ENCODE assay signal across 17 cellular contexts in genomic region chr10:70512149-70512611, GRCh38. TPM values are rescaled to one million over a fixed set of nuclear protein-coding genes. Genes with fewer than 3 reads are reported as not detected.
A peak's percentile ranks its signal among the peaks of the same experiment; 100 is the strongest.
DNase-seq lines count a peak whose midpoint lies in the region; ATAC-seq, FAIRE-seq and TF ChIP-seq lines count a peak whose summit lies in the region.
"Had no signal": no experiment of that assay in that cellular context is flagged by ENCODE, and none has a peak within 500 bp of the region (broad histone marks: within the 10 kb centered on the region; RNA-seq: fewer than 3 reads in every experiment).

No MANE protein-coding gene starts in this region.

- no peak for FAIRE-seq in astrocyte (lab: Jason Lieb, UNC)
- FAIRE-seq: A204.1, endothelial cell of umbilical vein had no signal

- no peaks in the 10 kb centered on the region; the same call in 1 of the 2 replicates for H3K27me3 ChIP-seq in SK-N-SH (ENCODE audit: insufficient read depth)
- H3K27me3 ChIP-seq in astrocyte (ENCODE audit: insufficient read depth, low read length), result no peaks in the 10 kb centered on the region
- no peaks in the 10 kb centered on the region for H3K27me3 ChIP-seq in upper lobe of left lung

- TF ChIP-seq CTCF in SK-N-SH (IDR thresholded peaks at IDR 0.05) (no peak), astrocyte (IDR thresholded peaks at IDR 0.05; ENCODE audit: insufficient read depth, low read depth, low read length) (no peak), upper lobe of left lung (IDR thresholded peaks at IDR 0.05) (no peak)

- no peak overlapping the region for H2AFZ ChIP-seq in SK-N-SH (ENCODE audit: low read depth)
- no peak overlapping the region for H2AFZ ChIP-seq in astrocyte (ENCODE audit: low read depth, low read length)

- DNase-seq in SK-N-SH (peak; percentile 75), astrocyte (ENCODE audit: low read depth) (peak; percentile 16), left ventricle myocardium superior (peak; percentile 48), upper lobe of left lung (no peak), activated gamma-delta T cell (lab: John Stamatoyannopoulos, UW) (no peak)
- DNase-seq: activated CD8-positive, alpha-beta T cell treated with anti-CD3 and anti-CD28 coated beads for 36 hours; activated gamma-delta T cell treated with Interleukin-2 at 50 U/mL for 16 hours; Caco-2; NCI-H1092 treated with DMSO at 0.1 percent for 48 hours had no signal

- H3K27me3 Mint-ChIP-seq in astrocyte (ENCODE audit: low read depth, unreplicated experiment), result peaks cover 15% of the 10 kb centered on the region
- H3K27me3 Mint-ChIP-seq: activated CD8-positive, alpha-beta T cell treated with anti-CD3 and anti-CD28 coated beads for 36 hours had no signal

- H3K9ac ChIP-seq in SK-N-SH (no peak overlapping the region), astrocyte (ENCODE audit: low read length) (no peak overlapping the region)

- peak; percentile 2; the same call in 1 of the 2 replicates for TF ChIP-seq RAD21 in SK-N-SH (IDR thresholded peaks at IDR 0.05; ENCODE audit: low read length)

- H3K27ac ChIP-seq in SK-N-SH (ENCODE audit: low read depth in 2 of 2, low read length in 1 of 2) (peak overlapping the region in 1 of 2 experiments; percentile 76; a peak in 2 of 4 replicates), astrocyte (ENCODE audit: low read depth, low read length) (no peak overlapping the region), upper lobe of left lung (peak overlapping the region in 3 of 4 donors; percentile 1 to 39 (median 33))
- H3K27ac ChIP-seq: RWPE1, thoracic aorta had no signal

- H3K4me3 Mint-ChIP-seq in astrocyte (ENCODE audit: unreplicated experiment), result no peak overlapping the region
- H3K4me3 Mint-ChIP-seq: activated CD8-positive, alpha-beta T cell treated with anti-CD3 and anti-CD28 coated beads for 36 hours had no signal

- no peaks in the 10 kb centered on the region for H4K20me1 ChIP-seq in SK-N-SH (ENCODE audit: insufficient read depth)
- no peaks in the 10 kb centered on the region for H4K20me1 ChIP-seq in astrocyte (ENCODE audit: insufficient read depth, low read length)

- WGBS in SK-N-SH (ENCODE audit: low lambda C conversion rate), result 40% methylated on average over 4 of the region's 4 CpGs
- WGBS in upper lobe of left lung, 2 donors, result 63 to 73% methylated on average over 4 of the region's 4 CpGs

- no peaks in the 10 kb centered on the region for H3K9me2 ChIP-seq in SK-N-SH

- intact Hi-C loops in left ventricle myocardium superior (cut with micrococcal nuclease), result loop anchor here (10.0 kb wide), 1 partner anchor 47 kb away; no protein-coding TSS in a partner anchor

- TF ChIP-seq EP300 in SK-N-SH (IDR thresholded peaks at IDR 0.05; ENCODE audit: borderline replicate concordance in 1 of 2, low read depth in 1 of 2, low read length in 1 of 2), result peak in 1 of 2 experiments; percentile 61; a peak in 1 of 4 replicates
- no peak for TF ChIP-seq EP300 in upper lobe of left lung (IDR thresholded peaks at IDR 0.05)

- TF ChIP-seq POLR2A in upper lobe of left lung (IDR thresholded peaks at IDR 0.05), result no peak

- no peaks in the 10 kb centered on the region for H3F3A ChIP-seq in SK-N-SH (replicated peaks; ENCODE audit: insufficient read depth)

- no peaks in the 10 kb centered on the region for H3K36me3 Mint-ChIP-seq in astrocyte (ENCODE audit: low read depth, unreplicated experiment)

- H3K9me3 ChIP-seq in SK-N-SH, result no peaks in the 10 kb centered on the region
- H3K9me3 ChIP-seq in astrocyte (ENCODE audit: insufficient read depth, low read depth, low read length), result no peaks in the 10 kb centered on the region
- no peaks in the 10 kb centered on the region for H3K9me3 ChIP-seq in upper lobe of left lung
- H3K9me3 ChIP-seq: Caco-2, thoracic aorta had no signal

- CTCF ChIA-PET in SK-N-SH (lab: Yijun Ruan, JAX), result interaction anchor here (0.6 to 3.2 kb wide), 3 partner anchors 26 to 447 kb away, joined by 3 to 16 read pairs (median 3); no protein-coding TSS in a partner anchor

- H3K9me3 Mint-ChIP-seq in astrocyte (ENCODE audit: unreplicated experiment), result no peaks in the 10 kb centered on the region
- H3K9me3 Mint-ChIP-seq: activated CD8-positive, alpha-beta T cell treated with anti-CD3 and anti-CD28 coated beads for 36 hours had no signal

- POLR2A ChIA-PET in SK-N-SH (lab: Yijun Ruan, JAX), result interaction anchor here (0.5 to 1.2 kb wide), 6 partner anchors 11 to 50 kb away, joined by 3 read pairs; no protein-coding TSS in a partner anchor

- ATAC-seq in SK-N-SH treated with all-trans-retinoic acid at 6 μM for 48 hours (no peak), left ventricle myocardium superior (peak; percentile 36), upper lobe of left lung (ENCODE audit: low FRiP score in 2 of 2) (no peak), HG03097 (IDR thresholded peaks at IDR 0.05; ENCODE audit: low FRiP score, unreplicated experiment) (no peak), HG03442 (IDR thresholded peaks at IDR 0.05; ENCODE audit: unreplicated experiment) (no peak)
- ATAC-seq: activated CD8-positive, alpha-beta T cell treated with anti-CD3 and anti-CD28 coated beads for 36 hours had no signal

- H3K27ac Mint-ChIP-seq in astrocyte (ENCODE audit: unreplicated experiment), result no peak overlapping the region
- H3K27ac Mint-ChIP-seq: activated CD8-positive, alpha-beta T cell treated with anti-CD3 and anti-CD28 coated beads for 36 hours had no signal

- no peak overlapping the region for H3K4me2 ChIP-seq in SK-N-SH
- H3K4me2 ChIP-seq in astrocyte (ENCODE audit: low read length), result peak overlapping the region; percentile 13

- no peaks in the 10 kb centered on the region for H3K36me3 ChIP-seq in SK-N-SH (replicated peaks in 1 of 2; ENCODE audit: control insufficient read depth in 1 of 2, insufficient read depth in 2 of 2, low read length in 1 of 2)
- H3K36me3 ChIP-seq in astrocyte (ENCODE audit: insufficient read depth, low read length), result no peaks in the 10 kb centered on the region
- H3K36me3 ChIP-seq in upper lobe of left lung, result no peaks in the 10 kb centered on the region
- H3K36me3 ChIP-seq: thoracic aorta had no signal

- H3K4me1 ChIP-seq in SK-N-SH (ENCODE audit: control insufficient read depth in 1 of 2, insufficient read depth in 2 of 2, low read depth in 1 of 2, low read length in 1 of 2), result peaks cover 0 to 36% of the 10 kb centered on the region in 2 experiments; a peak in 1 of 4 replicates
- H3K4me1 ChIP-seq in astrocyte (ENCODE audit: insufficient read depth, low read length), result peaks cover 11% of the 10 kb centered on the region
- peaks cover 56 to 68% (median 60%) of the 10 kb centered on the region in 4 donors for H3K4me1 ChIP-seq in upper lobe of left lung
- H3K4me1 ChIP-seq: Caco-2 had no signal

- H3K79me2 ChIP-seq in SK-N-SH (ENCODE audit: insufficient read depth) (no peaks in the 10 kb centered on the region), astrocyte (ENCODE audit: insufficient read depth, low read length) (no peaks in the 10 kb centered on the region)

- H3K4me3 ChIP-seq in SK-N-SH (ENCODE audit: low read depth in 2 of 2, low read length in 1 of 2) (no peak overlapping the region), astrocyte (ENCODE audit: insufficient read depth, low read depth, low read length) (no peak overlapping the region), upper lobe of left lung (no peak overlapping the region)
- H3K4me3 ChIP-seq: lung, thoracic aorta had no signal

- peaks cover 17% of the 10 kb centered on the region for H3K4me1 Mint-ChIP-seq in astrocyte (ENCODE audit: low read depth, unreplicated experiment)

TF ChIP-seq in SK-N-SH, 30 proteins besides CTCF, POLR2A, EP300 and RAD21 (continues in another document):
- TF ChIP-seq GATA2 (CRISPR knock-in tag; IDR thresholded peaks at IDR 0.05) (peak; percentile 51; the same call in 1 of the 2 replicates), MXI1 (IDR thresholded peaks at IDR 0.05; ENCODE audit: low read depth, low read length) (peak; percentile 49; the same call in 1 of the 2 replicates), TEAD4 (IDR thresholded peaks at IDR 0.05; ENCODE audit: borderline replicate concordance, insufficient read depth) (no peak)

TF ChIP-seq in SK-N-SH treated with all-trans-retinoic acid at 6 μM for 48 hours, 23 proteins besides CTCF, POLR2A, EP300 and RAD21:
- TF ChIP-seq CSRNP3 (CRISPR knock-in tag; IDR thresholded peaks at IDR 0.05) (no peak), CSDC2 (CRISPR knock-in tag; IDR thresholded peaks at IDR 0.05) (no peak), ZNF70 (CRISPR knock-in tag; IDR thresholded peaks at IDR 0.05) (no peak), ESRRG (CRISPR knock-in tag; IDR thresholded peaks at IDR 0.05) (no peak)

RNA-seq across cellular contexts. Expression of gene PALD1, which starts 33.6 kb away (rescaled TPM):
- polyA plus RNA-seq in SK-N-SH (2012; rRNA removed), result 0.16 and 0.19 TPM in 2 replicates
- 0.14 and 0.35 TPM in 2 replicates for polyA plus RNA-seq in SK-N-SH (2012; cell fraction: cytosol; rRNA removed)
- polyA plus RNA-seq in SK-N-SH (2012; cell fraction: nucleus; rRNA removed), result 0.38 and 0.56 TPM in 2 replicates
- 1.8 and 2.0 TPM in 2 replicates for total RNA-seq in astrocyte
- 5.2 TPM for total RNA-seq in left ventricle myocardium superior
- 10 to 100 TPM in 5 of 6 donors, 1 to 10 TPM in 1; 8.9 to 25.4 (median 13.4) TPM for total RNA-seq in upper lobe of left lung

Comparison
In these comparisons a context has a peak if more than half of its experiments do, and no peak if none do; other contexts are left out.
1. DNase-seq: peak in SK-N-SH (single experiment), astrocyte (single experiment) and left ventricle myocardium superior (single experiment); none in upper lobe of left lung (0 of 2) and activated gamma-delta T cell (single experiment).